ENCODE assay signal across 28 cellular contexts in genomic region chr20:62253398-62253797, GRCh38. TPM values are rescaled to one million over a fixed set of nuclear protein-coding genes. Genes with fewer than 3 reads are reported as not detected.
"Had no signal": no experiment of that assay in that cellular context is flagged by ENCODE, and none has a peak within 500 bp of the region (broad histone marks: within the 10 kb centered on the region; RNA-seq: fewer than 3 reads in every experiment).

No MANE protein-coding gene starts in this region.

- DNase-seq: activated CD4-positive, alpha-beta T cell treated with anti-CD3 and anti-CD28 coated beads for 48 hours; activated CD4-positive, alpha-beta T cell treated with anti-CD3 and anti-CD28 coated beads, Interleukin-2, amount 50 U/mL, for 48 hours; activated CD8-positive, alpha-beta memory T cell treated with anti-CD3 and anti-CD28 coated beads, Interleukin-2, amount 10 ng/mL, durations not matched to agents 7 days and 5 days; activated effector memory CD4-positive, alpha-beta T cell treated with anti-CD3 and anti-CD28 coated beads, Interleukin-2, amount 50 U/mL, for 16 hours; activated naive CD4-positive, alpha-beta T cell treated with Interleukin-2 at 50 U/mL for 16 hours; activated naive CD8-positive, alpha-beta T cell treated with anti-CD3 and anti-CD28 coated beads, Interleukin-2, amount 50 U/mL, for 24 hours; activated T-cell treated with anti-CD3 and anti-CD28 coated beads, Interleukin-2, amount 50 U/mL, for 24 hours; amniotic stem cell; body of pancreas; Karpas-422; MM.1S; NCI-H1105 treated with DMSO at 0.1 percent for 48 hours; NCI-H1436 treated with DMSO at 0.1 percent for 48 hours; NCI-H2081; NCI-H510A treated with DMSO at 0.1 percent for 48 hours; NCI-H69; NK-92 treated with Interleukin-12 subunit alpha and Interleukin-12 subunit beta, amount 100 ng/mL, for 24 hours; Peyer's patch; T-cell; T-helper 2 cell; T1000 had no signal

- H3K4me3 Mint-ChIP-seq: activated CD8-positive, alpha-beta memory T cell treated with anti-CD3 and anti-CD28 coated beads, Interleukin-2, amount 10 ng/mL, durations not matched to agents 7 days and 5 days; activated naive CD8-positive, alpha-beta T cell treated with anti-CD3 and anti-CD28 coated beads, Interleukin-2, amount 50 U/mL, for 24 hours; activated T-cell treated with anti-CD3 and anti-CD28 coated beads, Interleukin-2, amount 50 U/mL, for 24 hours; activated T-helper 1 cell treated with anti-CD3 and anti-CD28 coated beads, Interleukin-12 subunit alpha, Interleukin-12 subunit beta, Interleukin-2, Interleukin-4 antibody, amounts not matched to agents 30 ng/mL and 10 ng/mL and 1 ng/mL, durations not matched to agents 14 hours and 24 hours and 36 hours; T-cell had no signal

- H3K4me1 ChIP-seq: Peyer's patch had no signal

- ATAC-seq: activated CD4-positive, CD25-positive, alpha-beta regulatory T cell treated with anti-CD3 and anti-CD28 coated beads, Interleukin-2, amount 50 U/mL, for 24 hours; activated CD8-positive, alpha-beta memory T cell treated with anti-CD3 and anti-CD28 coated beads, Interleukin-2, amount 10 ng/mL, durations not matched to agents 7 days and 5 days; activated naive CD8-positive, alpha-beta T cell treated with anti-CD3 and anti-CD28 coated beads, Interleukin-2, amount 50 U/mL, for 24 hours; body of pancreas; K562; T-cell had no signal

- H3K27ac ChIP-seq: ascending aorta, body of pancreas, Peyer's patch, SK-N-MC, VCaP had no signal

- H3K4me3 ChIP-seq: ascending aorta, body of pancreas, K562, Peyer's patch, SK-N-MC had no signal

- H3K36me3 Mint-ChIP-seq: activated naive CD4-positive, alpha-beta T cell treated with anti-CD3 and anti-CD28 coated beads, Interleukin-2, amount 50 U/mL, for 72 hours had no signal

- H3K9me3 Mint-ChIP-seq: activated naive CD4-positive, alpha-beta T cell treated with anti-CD3 and anti-CD28 coated beads, Interleukin-2, amount 50 U/mL, for 72 hours; activated naive CD8-positive, alpha-beta T cell treated with anti-CD3 and anti-CD28 coated beads, Interleukin-2, amount 50 U/mL, for 24 hours; activated T-cell treated with anti-CD3 and anti-CD28 coated beads, Interleukin-2, amount 50 U/mL, for 24 hours; activated T-helper 1 cell treated with anti-CD3 and anti-CD28 coated beads, Interleukin-12 subunit alpha, Interleukin-12 subunit beta, Interleukin-2, Interleukin-4 antibody, amounts not matched to agents 30 ng/mL and 10 ng/mL and 1 ng/mL, durations not matched to agents 14 hours and 24 hours and 36 hours; T-cell had no signal

- H3K27me3 Mint-ChIP-seq: activated CD8-positive, alpha-beta memory T cell treated with anti-CD3 and anti-CD28 coated beads, Interleukin-2, amount 10 ng/mL, durations not matched to agents 7 days and 5 days; activated naive CD8-positive, alpha-beta T cell treated with anti-CD3 and anti-CD28 coated beads, Interleukin-2, amount 50 U/mL, for 24 hours; activated T-cell treated with anti-CD3 and anti-CD28 coated beads, Interleukin-2, amount 50 U/mL, for 24 hours; T-cell had no signal

- H3K27ac Mint-ChIP-seq: activated CD8-positive, alpha-beta memory T cell treated with anti-CD3 and anti-CD28 coated beads, Interleukin-2, amount 10 ng/mL, durations not matched to agents 7 days and 5 days; activated naive CD4-positive, alpha-beta T cell treated with anti-CD3 and anti-CD28 coated beads, Interleukin-2, amount 50 U/mL, for 72 hours; activated naive CD8-positive, alpha-beta T cell treated with anti-CD3 and anti-CD28 coated beads, Interleukin-2, amount 50 U/mL, for 24 hours; activated T-cell treated with anti-CD3 and anti-CD28 coated beads, Interleukin-2, amount 50 U/mL, for 24 hours; activated T-helper 1 cell treated with anti-CD3 and anti-CD28 coated beads, Interleukin-12 subunit alpha, Interleukin-12 subunit beta, Interleukin-2, Interleukin-4 antibody, amounts not matched to agents 30 ng/mL and 10 ng/mL and 1 ng/mL, durations not matched to agents 14 hours and 24 hours and 36 hours; T-cell had no signal

- H3K27me3 ChIP-seq: ascending aorta, body of pancreas, Peyer's patch had no signal

- H3K9me3 ChIP-seq: ascending aorta, body of pancreas, Peyer's patch had no signal

RNA-seq across cellular contexts. Expression of gene HRH3, which starts 33.3 kb away (rescaled TPM):
- total RNA-seq: activated CD8-positive, alpha-beta memory T cell treated with anti-CD3 and anti-CD28 coated beads, Interleukin-2, amount 10 ng/mL, durations not matched to agents 7 days and 5 days; activated naive CD4-positive, alpha-beta T cell treated with anti-CD3 and anti-CD28 coated beads, Interleukin-2, amount 50 U/mL, for 72 hours; activated T-helper 1 cell treated with anti-CD3 and anti-CD28 coated beads, Interleukin-12 subunit alpha, Interleukin-12 subunit beta, Interleukin-2, Interleukin-4 antibody, amounts not matched to agents 30 ng/mL and 10 ng/mL and 1 ng/mL, durations not matched to agents 14 hours and 24 hours and 36 hours; K562; T-cell had no signal
